Comparison of ENCODE assay signal across 18 cellular contexts in genomic region chr2:23529659-23530058, GRCh38.
DNase-seq lines count a peak whose midpoint lies in the region; FAIRE-seq and TF ChIP-seq lines count a peak whose summit lies in the region.
"Had no signal": no experiment of that assay in that cellular context is flagged by ENCODE, and none has a peak within 500 bp of the region (broad histone marks: within the 10 kb centered on the region; RNA-seq: fewer than 3 reads in every experiment).

No MANE protein-coding gene starts in this region.

- H3K4me3 ChIP-seq in WERI-Rb-1 (ENCODE audit: low read depth, low read length) = no peak overlapping the region
- H3K4me3 ChIP-seq: A549 had no signal

- no peaks in the 10 kb centered on the region for H3K36me3 ChIP-seq in WERI-Rb-1

- H3K4me3 Mint-ChIP-seq in glutamatergic neuron (ENCODE audit: unreplicated experiment) = peak overlapping the region; percentile 50
- no peak overlapping the region for H3K4me3 Mint-ChIP-seq in type B pancreatic cell
- H3K4me3 Mint-ChIP-seq: CD8-positive, alpha-beta T cell; HFFc6 had no signal

- peak overlapping the region; percentile 66 for H3K27ac ChIP-seq in WERI-Rb-1
- H3K27ac ChIP-seq: 22Rv1, A549, C4-2B had no signal

- peaks cover 57% of the 10 kb centered on the region for H3K4me1 Mint-ChIP-seq in glutamatergic neuron (ENCODE audit: low read depth, unreplicated experiment)
- peaks cover 55% of the 10 kb centered on the region for H3K4me1 Mint-ChIP-seq in type B pancreatic cell (ENCODE audit: unreplicated experiment)

- H3K27ac Mint-ChIP-seq in glutamatergic neuron (ENCODE audit: unreplicated experiment) = peak overlapping the region; percentile 92
- no peak overlapping the region for H3K27ac Mint-ChIP-seq in type B pancreatic cell
- H3K27ac Mint-ChIP-seq: CD8-positive, alpha-beta T cell; HFFc6 had no signal

- no peaks in the 10 kb centered on the region for H3K36me3 Mint-ChIP-seq in glutamatergic neuron (ENCODE audit: unreplicated experiment)
- H3K36me3 Mint-ChIP-seq in type B pancreatic cell = peaks cover 4% of the 10 kb centered on the region
- H3K36me3 Mint-ChIP-seq: CD8-positive, alpha-beta T cell had no signal

- no peaks in the 10 kb centered on the region for H3K9me3 ChIP-seq in WERI-Rb-1 (ENCODE audit: severe bottlenecking)
- H3K9me3 ChIP-seq: A549 had no signal

- peaks cover 19% of the 10 kb centered on the region for H3K27me3 Mint-ChIP-seq in glutamatergic neuron (ENCODE audit: unreplicated experiment)
- H3K27me3 Mint-ChIP-seq in type B pancreatic cell = no peaks in the 10 kb centered on the region

- DNase-seq in NCI-H82 (lab: John Stamatoyannopoulos, UW) (peak; percentile 41), NCI-H82 treated with DMSO at 0.1 percent for 48 hours (lab: John Stamatoyannopoulos, UW; ENCODE audit: unreplicated experiment) (no peak), WERI-Rb-1 (no peak), glutamatergic neuron (no peak), urothelium cell line (ENCODE audit: low spot score) (no peak), NOMO-1 (lab: John Stamatoyannopoulos, UW; ENCODE audit: unreplicated experiment in 2 of 2) (no peak), type B pancreatic cell (ENCODE audit: extremely low spot score, unreplicated experiment) (no peak)
- DNase-seq: AML-193; Calu3; CD8-positive, alpha-beta T cell; DMS79 treated with DMSO at 0.1 percent for 48 hours; GF-D8; HFFc6; IMR-90 had no signal

- H3K9me3 Mint-ChIP-seq in glutamatergic neuron (ENCODE audit: unreplicated experiment) = peaks cover 19% of the 10 kb centered on the region
- no peaks in the 10 kb centered on the region for H3K9me3 Mint-ChIP-seq in type B pancreatic cell
- H3K9me3 Mint-ChIP-seq: CD8-positive, alpha-beta T cell; HFFc6 had no signal

- no peak for TF ChIP-seq CTCF in WERI-Rb-1 (IDR thresholded peaks at IDR 0.05; ENCODE audit: low read depth, low read length)
- TF ChIP-seq CTCF in glutamatergic neuron (IDR thresholded peaks at IDR 0.05; ENCODE audit: partially characterized antibody, unreplicated experiment) = no peak
- TF ChIP-seq CTCF in type B pancreatic cell (conservative IDR thresholded peaks at IDR 0.05) = no peak

- no peaks in the 10 kb centered on the region for H3K27me3 ChIP-seq in WERI-Rb-1 (ENCODE audit: insufficient read depth, low read depth, severe bottlenecking)

- FAIRE-seq in urothelium cell line (lab: Jason Lieb, UNC) = peak; percentile 42
- FAIRE-seq: A549, HTR-8/SVneo had no signal
